In the genomic region with DNA sequence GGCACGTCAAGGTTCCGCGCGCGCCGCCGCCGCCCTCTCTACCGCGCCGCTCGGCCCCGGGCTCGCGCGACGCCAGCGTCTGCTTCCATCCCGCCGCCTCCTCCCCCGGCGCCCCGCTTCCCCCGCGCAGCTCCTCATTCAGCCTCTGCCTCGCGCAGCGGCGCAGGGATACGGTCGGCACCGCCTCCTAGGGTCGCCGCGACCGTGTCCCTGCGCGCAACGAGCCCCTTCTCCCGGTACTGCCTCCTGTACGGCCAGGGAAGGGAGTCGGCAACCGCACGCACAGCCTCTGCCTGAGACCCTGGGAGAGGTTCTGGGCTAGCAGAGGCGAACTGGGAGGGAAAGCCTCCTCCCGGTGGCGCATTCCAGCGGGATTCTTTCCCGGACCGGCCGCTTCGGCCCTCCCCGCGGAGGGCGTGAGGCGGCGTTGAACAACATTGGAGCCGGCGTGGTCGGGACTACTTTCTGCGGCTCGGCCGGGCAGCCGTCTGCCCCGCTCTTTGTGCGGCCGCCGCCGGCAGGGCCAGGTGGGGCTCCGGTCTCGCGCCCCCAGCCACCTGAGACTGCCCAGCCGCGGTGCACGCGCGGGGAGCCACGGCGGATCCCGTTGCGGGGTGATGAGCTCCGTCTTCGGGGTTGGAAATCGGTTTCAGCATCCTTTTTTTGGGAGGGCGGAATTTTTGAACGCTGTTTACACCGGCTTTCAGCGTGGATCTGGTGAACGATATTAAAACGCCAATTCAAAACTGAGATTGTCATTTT, we compare ENCODE assay signal across 1 cellular context.
A peak's percentile ranks its signal among the peaks of the same experiment; 100 is the strongest.
TF ChIP-seq lines count a peak whose summit lies in the region.

LRP6 (minus strand) TSS at position 172 of the 762 bp plus-strand sequence. CDS start 309 bp downstream, outside the sequence.

TF ChIP-seq in K562, 482 proteins besides CTCF, POLR2A, EP300 and RAD21 (continued from another document and continues in another):
- TF ChIP-seq SUPT5H (IDR thresholded peaks at IDR 0.05) (peak; percentile 59; the same call in 1 of the 2 replicates), ZNF586 (CRISPR knock-in tag; conservative IDR thresholded peaks at IDR 0.05) (no peak), MEF2D (tag; conservative IDR thresholded peaks at IDR 0.05; ENCODE audit: low read depth) (0 out of 2 replicates have a peak, but pooled peaks have one; percentile 29), SP1 (CRISPR knock-in tag; IDR thresholded peaks at IDR 0.05) (peak; percentile 98), MYBL2 (IDR thresholded peaks at IDR 0.05; ENCODE audit: low read depth) (no peak), MYBL2 (CRISPR knock-in tag; IDR thresholded peaks at IDR 0.05; ENCODE audit: borderline replicate concordance) (no peak), ZKSCAN8 (CRISPR knock-in tag; IDR thresholded peaks at IDR 0.05) (no peak), TEAD1 (CRISPR knock-in tag; IDR thresholded peaks at IDR 0.05) (peak; percentile 100), HMG20A (CRISPR knock-in tag; conservative IDR thresholded peaks at IDR 0.05) (no peak), ZNF764 (CRISPR knock-in tag; IDR thresholded peaks at IDR 0.05; ENCODE audit: low read depth) (no peak), PCBP1 (IDR thresholded peaks at IDR 0.05; ENCODE audit: low read depth, low read length, poor library complexity, severe bottlenecking) (peak; percentile 100), CXXC5 (CRISPR knock-in tag; IDR thresholded peaks at IDR 0.05) (peak; percentile 99), MBD2 (IDR thresholded peaks at IDR 0.05; ENCODE audit: borderline replicate concordance, low read depth) (no peak), STAG1 (CRISPR knock-in tag; IDR thresholded peaks at IDR 0.05; ENCODE audit: borderline replicate concordance) (no peak), SREBF2 (CRISPR knock-in tag; IDR thresholded peaks at IDR 0.05) (no peak), HSF4 (CRISPR knock-in tag; IDR thresholded peaks at IDR 0.05; ENCODE audit: borderline replicate concordance) (no peak), DACH1 (IDR thresholded peaks at IDR 0.05; ENCODE audit: partially characterized antibody) (peak; percentile 37), CAMTA2 (CRISPR knock-in tag; conservative IDR thresholded peaks at IDR 0.05) (no peak), SNRNP70 (optimal IDR thresholded peaks at IDR 0.05; ENCODE audit: low read depth, low read length) (no peak), TCF3 (CRISPR knock-in tag; IDR thresholded peaks at IDR 0.05) (no peak), CBX5 (IDR thresholded peaks at IDR 0.05; ENCODE audit: borderline replicate concordance, low read depth) (no peak), RBM25 (IDR thresholded peaks at IDR 0.05; ENCODE audit: low read depth, low read length, severe bottlenecking) (no peak), SMAD2 (IDR thresholded peaks at IDR 0.05; ENCODE audit: low read depth, low read length) (no peak), CHCHD3 (CRISPR knock-in tag; IDR thresholded peaks at IDR 0.05) (no peak), ZBTB8A (IDR thresholded peaks at IDR 0.05; ENCODE audit: partially characterized antibody) (no peak), MIER1 (IDR thresholded peaks at IDR 0.05; ENCODE audit: low read depth) (peak; percentile 65; the same call in 1 of the 2 replicates), POLR2AphosphoS5 (IDR thresholded peaks at IDR 0.05; ENCODE audit: control insufficient read depth, insufficient read depth, low read depth, low read length) (0 out of 2 replicates have a peak, but pooled peaks have one; percentile 29), PATZ1 (CRISPR knock-in tag; IDR thresholded peaks at IDR 0.05; ENCODE audit: borderline replicate concordance) (peak; percentile 77; the same call in 1 of the 2 replicates), ATF7 (IDR thresholded peaks at IDR 0.05) (peak; percentile 90), FOXJ2 (tag; IDR thresholded peaks at IDR 0.05) (no peak), IFI16 (CRISPR knock-in tag; IDR thresholded peaks at IDR 0.05) (no peak), ZNF140 (CRISPR knock-in tag; IDR thresholded peaks at IDR 0.05) (no peak), FIP1L1 (IDR thresholded peaks at IDR 0.05; ENCODE audit: low read depth, low read length, poor library complexity, severe bottlenecking) (peak; percentile 91), PBX2 (CRISPR knock-in tag; IDR thresholded peaks at IDR 0.05; ENCODE audit: low read depth) (no peak), PBX2 (tag; conservative IDR thresholded peaks at IDR 0.05; ENCODE audit: low read depth) (no peak), CBX2 (IDR thresholded peaks at IDR 0.05; ENCODE audit: insufficient read depth, low read length, poor library complexity, severe bottlenecking) (no peak), HEY1 (CRISPR knock-in tag; IDR thresholded peaks at IDR 0.05; ENCODE audit: borderline replicate concordance) (no peak), PPARD (CRISPR knock-in tag; IDR thresholded peaks at IDR 0.05) (no peak), U2AF1 (optimal IDR thresholded peaks at IDR 0.05; ENCODE audit: low read depth, low read length) (peak; percentile 70), CCAR2 (IDR thresholded peaks at IDR 0.05; ENCODE audit: low read depth, low read length) (no peak), ZNF347 (CRISPR knock-in tag; IDR thresholded peaks at IDR 0.05; ENCODE audit: low read depth) (no peak), ZBTB17 (CRISPR knock-in tag; IDR thresholded peaks at IDR 0.05) (peak; percentile 73; the same call in 1 of the 2 replicates), PRPF4 (IDR thresholded peaks at IDR 0.05; ENCODE audit: insufficient read depth, low read depth, low read length, poor library complexity, severe bottlenecking) (no peak), ILF3 (IDR thresholded peaks at IDR 0.05; ENCODE audit: borderline replicate concordance) (no peak; the same call in 1 of the 2 replicates), LCOR (CRISPR knock-in tag; IDR thresholded peaks at IDR 0.05) (peak; percentile 30; the same call in 1 of the 2 replicates), NR4A1 (CRISPR knock-in tag; IDR thresholded peaks at IDR 0.05) (no peak), NR4A1 (tag; IDR thresholded peaks at IDR 0.05) (no peak)
- TF ChIP-seq, protein P1, sequence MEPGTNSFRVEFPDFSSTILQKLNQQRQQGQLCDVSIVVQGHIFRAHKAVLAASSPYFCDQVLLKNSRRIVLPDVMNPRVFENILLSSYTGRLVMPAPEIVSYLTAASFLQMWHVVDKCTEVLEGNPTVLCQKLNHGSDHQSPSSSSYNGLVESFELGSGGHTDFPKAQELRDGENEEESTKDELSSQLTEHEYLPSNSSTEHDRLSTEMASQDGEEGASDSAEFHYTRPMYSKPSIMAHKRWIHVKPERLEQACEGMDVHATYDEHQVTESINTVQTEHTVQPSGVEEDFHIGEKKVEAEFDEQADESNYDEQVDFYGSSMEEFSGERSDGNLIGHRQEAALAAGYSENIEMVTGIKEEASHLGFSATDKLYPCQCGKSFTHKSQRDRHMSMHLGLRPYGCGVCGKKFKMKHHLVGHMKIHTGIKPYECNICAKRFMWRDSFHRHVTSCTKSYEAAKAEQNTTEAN (CRISPR knock-in tag; IDR thresholded peaks at IDR 0.05), result peak; percentile 87
- TF ChIP-seq, protein P2, sequence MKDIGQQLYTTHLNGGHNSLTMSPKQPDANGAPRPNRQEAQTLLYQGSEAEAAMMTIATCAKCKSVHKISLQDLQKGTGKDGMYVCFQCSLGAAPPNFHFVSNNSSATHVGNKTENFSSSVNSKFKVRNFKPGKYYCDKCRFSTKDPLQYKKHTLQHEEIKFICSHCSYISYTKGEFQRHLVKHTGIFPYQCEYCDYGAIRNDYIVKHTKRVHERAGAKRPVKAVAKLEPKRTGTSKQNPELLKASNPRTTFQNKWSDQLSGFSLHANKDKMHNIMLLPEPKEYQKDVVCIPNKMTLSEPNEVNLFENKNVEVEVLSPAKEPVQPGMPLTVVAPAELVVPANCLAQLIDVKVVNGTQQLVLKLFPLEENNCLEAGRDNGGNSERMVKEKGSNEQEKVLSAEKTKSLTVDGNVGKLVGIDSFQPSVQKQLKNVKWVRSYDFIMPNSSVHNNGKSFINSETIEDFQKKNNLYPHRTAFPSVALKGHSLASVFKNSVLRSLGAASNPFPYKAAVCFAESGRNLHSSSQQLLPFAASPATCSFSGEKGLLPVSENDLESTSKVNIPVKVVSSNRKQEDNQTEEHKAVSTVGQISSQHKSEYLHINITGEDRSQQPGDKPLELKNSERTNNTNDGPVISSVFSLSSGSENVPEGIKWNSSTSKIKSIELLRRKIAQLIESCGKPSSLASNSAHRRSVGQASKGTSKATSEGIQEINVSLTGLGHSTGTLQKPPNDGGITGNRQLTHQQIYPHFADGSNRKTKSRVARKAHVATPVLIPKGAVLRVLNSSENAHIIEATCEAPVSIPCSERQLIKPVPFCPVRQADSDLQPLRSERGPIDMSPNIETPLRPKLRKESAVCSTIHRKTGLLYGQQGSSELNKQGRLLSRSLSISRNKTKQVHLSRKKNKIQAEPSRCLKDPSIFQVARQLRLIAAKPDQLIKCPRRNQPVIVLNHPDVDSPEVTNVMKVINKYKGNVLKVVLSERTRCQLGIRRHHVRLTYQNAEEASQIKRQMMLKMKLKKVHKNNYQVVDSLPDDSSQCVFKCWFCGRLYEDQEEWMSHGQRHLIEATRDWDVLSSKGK (CRISPR knock-in tag; IDR thresholded peaks at IDR 0.05), result no peak
- TF ChIP-seq, protein P3, sequence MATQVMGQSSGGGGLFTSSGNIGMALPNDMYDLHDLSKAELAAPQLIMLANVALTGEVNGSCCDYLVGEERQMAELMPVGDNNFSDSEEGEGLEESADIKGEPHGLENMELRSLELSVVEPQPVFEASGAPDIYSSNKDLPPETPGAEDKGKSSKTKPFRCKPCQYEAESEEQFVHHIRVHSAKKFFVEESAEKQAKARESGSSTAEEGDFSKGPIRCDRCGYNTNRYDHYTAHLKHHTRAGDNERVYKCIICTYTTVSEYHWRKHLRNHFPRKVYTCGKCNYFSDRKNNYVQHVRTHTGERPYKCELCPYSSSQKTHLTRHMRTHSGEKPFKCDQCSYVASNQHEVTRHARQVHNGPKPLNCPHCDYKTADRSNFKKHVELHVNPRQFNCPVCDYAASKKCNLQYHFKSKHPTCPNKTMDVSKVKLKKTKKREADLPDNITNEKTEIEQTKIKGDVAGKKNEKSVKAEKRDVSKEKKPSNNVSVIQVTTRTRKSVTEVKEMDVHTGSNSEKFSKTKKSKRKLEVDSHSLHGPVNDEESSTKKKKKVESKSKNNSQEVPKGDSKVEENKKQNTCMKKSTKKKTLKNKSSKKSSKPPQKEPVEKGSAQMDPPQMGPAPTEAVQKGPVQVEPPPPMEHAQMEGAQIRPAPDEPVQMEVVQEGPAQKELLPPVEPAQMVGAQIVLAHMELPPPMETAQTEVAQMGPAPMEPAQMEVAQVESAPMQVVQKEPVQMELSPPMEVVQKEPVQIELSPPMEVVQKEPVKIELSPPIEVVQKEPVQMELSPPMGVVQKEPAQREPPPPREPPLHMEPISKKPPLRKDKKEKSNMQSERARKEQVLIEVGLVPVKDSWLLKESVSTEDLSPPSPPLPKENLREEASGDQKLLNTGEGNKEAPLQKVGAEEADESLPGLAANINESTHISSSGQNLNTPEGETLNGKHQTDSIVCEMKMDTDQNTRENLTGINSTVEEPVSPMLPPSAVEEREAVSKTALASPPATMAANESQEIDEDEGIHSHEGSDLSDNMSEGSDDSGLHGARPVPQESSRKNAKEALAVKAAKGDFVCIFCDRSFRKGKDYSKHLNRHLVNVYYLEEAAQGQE (CRISPR knock-in tag; IDR thresholded peaks at IDR 0.05; ENCODE audit: low read depth), result peak; percentile 74; the same call in 1 of the 2 replicates
- TF ChIP-seq, protein P4, sequence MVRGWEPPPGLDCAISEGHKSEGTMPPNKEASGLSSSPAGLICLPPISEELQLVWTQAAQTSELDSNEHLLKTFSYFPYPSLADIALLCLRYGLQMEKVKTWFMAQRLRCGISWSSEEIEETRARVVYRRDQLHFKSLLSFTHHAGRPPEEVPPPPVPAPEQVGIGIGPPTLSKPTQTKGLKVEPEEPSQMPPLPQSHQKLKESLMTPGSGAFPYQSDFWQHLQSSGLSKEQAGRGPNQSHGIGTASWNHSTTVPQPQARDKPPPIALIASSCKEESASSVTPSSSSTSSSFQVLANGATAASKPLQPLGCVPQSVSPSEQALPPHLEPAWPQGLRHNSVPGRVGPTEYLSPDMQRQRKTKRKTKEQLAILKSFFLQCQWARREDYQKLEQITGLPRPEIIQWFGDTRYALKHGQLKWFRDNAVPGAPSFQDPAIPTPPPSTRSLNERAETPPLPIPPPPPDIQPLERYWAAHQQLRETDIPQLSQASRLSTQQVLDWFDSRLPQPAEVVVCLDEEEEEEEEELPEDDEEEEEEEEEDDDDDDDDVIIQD (CRISPR knock-in tag; IDR thresholded peaks at IDR 0.05), result no peak
- TF ChIP-seq, protein P5, sequence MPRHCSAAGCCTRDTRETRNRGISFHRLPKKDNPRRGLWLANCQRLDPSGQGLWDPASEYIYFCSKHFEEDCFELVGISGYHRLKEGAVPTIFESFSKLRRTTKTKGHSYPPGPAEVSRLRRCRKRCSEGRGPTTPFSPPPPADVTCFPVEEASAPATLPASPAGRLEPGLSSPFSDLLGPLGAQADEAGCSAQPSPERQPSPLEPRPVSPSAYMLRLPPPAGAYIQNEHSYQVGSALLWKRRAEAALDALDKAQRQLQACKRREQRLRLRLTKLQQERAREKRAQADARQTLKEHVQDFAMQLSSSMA (CRISPR knock-in tag; IDR thresholded peaks at IDR 0.05), result peak; percentile 54
